In the genomic region with DNA sequence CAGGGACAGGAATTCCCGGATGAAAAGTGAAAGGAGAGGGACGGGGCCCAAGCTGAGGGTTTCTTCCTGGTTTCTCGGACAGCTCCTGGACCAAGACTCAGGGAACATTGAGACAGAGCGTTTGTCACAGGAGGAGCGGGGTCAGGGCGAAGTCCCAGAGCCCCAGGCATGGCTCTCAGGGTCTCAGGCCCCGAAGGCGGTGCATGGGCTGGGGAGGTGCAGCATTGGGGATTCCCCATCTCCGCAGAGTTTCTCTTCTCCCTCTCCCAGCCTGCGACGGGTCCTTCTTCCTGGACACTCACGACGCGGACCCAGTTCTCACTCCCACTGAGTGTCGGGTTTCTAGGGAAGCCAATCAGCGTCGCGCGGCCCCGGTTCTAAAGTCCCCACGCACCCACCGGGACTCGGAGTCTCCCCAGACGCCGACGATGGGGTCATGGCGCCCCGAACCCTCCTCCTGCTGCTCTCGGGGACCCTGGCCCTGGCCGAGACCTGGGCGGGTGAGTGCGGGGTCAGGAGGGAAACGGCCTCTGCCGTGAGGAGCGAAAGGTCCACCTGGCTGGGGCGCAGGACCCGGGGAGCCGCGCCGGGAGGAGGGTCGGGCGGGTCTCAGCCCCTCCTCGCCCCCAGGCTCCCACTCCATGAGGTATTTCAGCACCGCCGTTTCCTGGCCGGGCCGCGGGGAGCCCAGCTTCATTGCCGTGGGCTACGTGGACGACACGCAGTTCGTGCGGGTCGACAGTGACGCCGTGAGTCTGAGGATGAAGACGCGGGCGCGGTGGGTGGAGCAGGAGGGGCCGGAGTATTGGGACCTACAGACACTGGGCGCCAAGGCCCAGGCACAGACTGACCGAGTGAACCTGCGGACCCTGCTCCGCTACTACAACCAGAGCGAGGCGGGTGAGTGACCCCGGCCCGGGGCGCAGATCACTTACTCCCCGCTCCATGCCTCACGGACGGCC, we compare ENCODE assay signal across 8 cellular contexts. TPM values are rescaled to one million over a fixed set of nuclear protein-coding genes. Genes with fewer than 3 reads are reported as not detected.
DNase-seq lines count a peak whose midpoint lies in the region; ATAC-seq, FAIRE-seq and TF ChIP-seq lines count a peak whose summit lies in the region.

No MANE protein-coding gene starts in this region.

- H3K36me3 ChIP-seq in muscle layer of duodenum (ENCODE audit: control insufficient read depth in 1 of 2, insufficient read depth in 2 of 2, low read length in 2 of 2) (peaks cover 0 to 4% of the 10 kb centered on the region in 2 donors), urinary bladder (ENCODE audit: insufficient read depth) (no peaks in the 10 kb centered on the region)

- FAIRE-seq in GM19239 (lab: Jason Lieb, UNC) = no peak

- no peak for TF ChIP-seq CTCF in CD4-positive, alpha-beta T cell (IDR thresholded peaks at IDR 0.05)
- no peak for TF ChIP-seq CTCF in epithelial cell of esophagus (IDR thresholded peaks at IDR 0.05; ENCODE audit: insufficient read depth, low read depth, low read length, missing control alignments)

- peak in 6 of 10 experiments; percentile 7 to 36 (median 13) for DNase-seq in CD4-positive, alpha-beta T cell
- peak; percentile 18 for DNase-seq in activated CD4-positive, alpha-beta T cell treated with anti-CD3 and anti-CD28 coated beads for 48 hours
- DNase-seq in epithelial cell of esophagus (ENCODE audit: low read depth) (no peak), GM19239 (ENCODE audit: insufficient read length, low spot score) (no peak), amniotic stem cell (lab: John Stamatoyannopoulos, UW) (no peak), NCI-H2227 (lab: John Stamatoyannopoulos, UW; ENCODE audit: unreplicated experiment) (no peak)

- H3K4me1 ChIP-seq in muscle layer of duodenum (ENCODE audit: control insufficient read depth in 1 of 2, insufficient read depth in 2 of 2, low read length in 2 of 2) (peaks cover 0 to 10% of the 10 kb centered on the region in 2 donors), urinary bladder (ENCODE audit: insufficient read depth) (no peaks in the 10 kb centered on the region)

- H3K27me3 Mint-ChIP-seq in CD4-positive, alpha-beta T cell = peaks cover 62% of the 10 kb centered on the region

- POLR2A ChIA-PET in CD4-positive, alpha-beta T cell (lab: Charles Lee) = no interaction called here

- no peaks in the 10 kb centered on the region for H3K9me3 ChIP-seq in CD4-positive, alpha-beta T cell (ENCODE audit: control insufficient read depth, low read length)
- no peaks in the 10 kb centered on the region for H3K9me3 ChIP-seq in muscle layer of duodenum (ENCODE audit: control insufficient read depth in 1 of 2, low read length in 2 of 2)

- peaks cover 37% of the 10 kb centered on the region for H3K27me3 ChIP-seq in CD4-positive, alpha-beta T cell (ENCODE audit: control insufficient read depth, insufficient read depth, low read length)
- H3K27me3 ChIP-seq in muscle layer of duodenum (ENCODE audit: low read depth, low read length) = peaks cover 6% of the 10 kb centered on the region

- H3K4me1 Mint-ChIP-seq in CD4-positive, alpha-beta T cell (ENCODE audit: low read depth) = peaks cover 14% of the 10 kb centered on the region

- H3K9me3 Mint-ChIP-seq in CD4-positive, alpha-beta T cell = no peaks in the 10 kb centered on the region

- no peak overlapping the region for H3K27ac Mint-ChIP-seq in CD4-positive, alpha-beta T cell

- CTCF ChIA-PET in CD4-positive, alpha-beta T cell (lab: Charles Lee) = no interaction called here

- H3K4me3 Mint-ChIP-seq in CD4-positive, alpha-beta T cell = peak overlapping the region; percentile 86

- peak; percentile 51 for ATAC-seq in CD4-positive, alpha-beta T cell (ENCODE audit: poor library complexity)

- H3K36me3 Mint-ChIP-seq in CD4-positive, alpha-beta T cell (ENCODE audit: low read depth) = peaks cover 27% of the 10 kb centered on the region

- H3K27ac ChIP-seq in CD4-positive, alpha-beta T cell (ENCODE audit: low read depth, low read length) = no peak overlapping the region
- H3K27ac ChIP-seq in muscle layer of duodenum (ENCODE audit: low read length) (no peak overlapping the region), urinary bladder (ENCODE audit: low read depth) (no peak overlapping the region)

- WGBS in urinary bladder = 2% methylated on average over 74 of the region's 74 CpGs

- intact Hi-C loops in CD4-positive, alpha-beta T cell (cut with DNase I, micrococcal nuclease) = no loop called here

- peak overlapping the region; percentile 14 for H3K4me3 ChIP-seq in epithelial cell of esophagus (ENCODE audit: low read length)
- H3K4me3 ChIP-seq in muscle layer of duodenum (ENCODE audit: low read depth in 1 of 2, low read length in 2 of 2) = peak overlapping the region; percentile 56 to 76
- peak overlapping the region; percentile 48 for H3K4me3 ChIP-seq in urinary bladder (ENCODE audit: low read depth, low read length)

RNA-seq across cellular contexts. Expression of a gene that starts 54.6 kb away (rescaled TPM):
- 10 to 100 TPM; 36.5 to 39.4 TPM for total RNA-seq in CD4-positive, alpha-beta T cell
- total RNA-seq in urinary bladder = 19.8 TPM
- polyA plus RNA-seq in urinary bladder = 36.7 TPM

Comparison
In these comparisons a context has a peak if more than half of its experiments do, and no peak if none do; other contexts are left out.
1. DNase-seq: peak in CD4-positive, alpha-beta T cell (6 of 10) and activated CD4-positive, alpha-beta T cell treated with anti-CD3 and anti-CD28 coated beads for 48 hours (single experiment); none in epithelial cell of esophagus (single experiment), GM19239 (single experiment), amniotic stem cell (single experiment) and NCI-H2227 (single experiment).
2. H3K4me3 ChIP-seq: peak in every context shown above with its lines; median percentile 66 in muscle layer of duodenum; 48 in urinary bladder; 14 in epithelial cell of esophagus.